ENCODE assay signal across 13 cellular contexts in the genomic region with DNA sequence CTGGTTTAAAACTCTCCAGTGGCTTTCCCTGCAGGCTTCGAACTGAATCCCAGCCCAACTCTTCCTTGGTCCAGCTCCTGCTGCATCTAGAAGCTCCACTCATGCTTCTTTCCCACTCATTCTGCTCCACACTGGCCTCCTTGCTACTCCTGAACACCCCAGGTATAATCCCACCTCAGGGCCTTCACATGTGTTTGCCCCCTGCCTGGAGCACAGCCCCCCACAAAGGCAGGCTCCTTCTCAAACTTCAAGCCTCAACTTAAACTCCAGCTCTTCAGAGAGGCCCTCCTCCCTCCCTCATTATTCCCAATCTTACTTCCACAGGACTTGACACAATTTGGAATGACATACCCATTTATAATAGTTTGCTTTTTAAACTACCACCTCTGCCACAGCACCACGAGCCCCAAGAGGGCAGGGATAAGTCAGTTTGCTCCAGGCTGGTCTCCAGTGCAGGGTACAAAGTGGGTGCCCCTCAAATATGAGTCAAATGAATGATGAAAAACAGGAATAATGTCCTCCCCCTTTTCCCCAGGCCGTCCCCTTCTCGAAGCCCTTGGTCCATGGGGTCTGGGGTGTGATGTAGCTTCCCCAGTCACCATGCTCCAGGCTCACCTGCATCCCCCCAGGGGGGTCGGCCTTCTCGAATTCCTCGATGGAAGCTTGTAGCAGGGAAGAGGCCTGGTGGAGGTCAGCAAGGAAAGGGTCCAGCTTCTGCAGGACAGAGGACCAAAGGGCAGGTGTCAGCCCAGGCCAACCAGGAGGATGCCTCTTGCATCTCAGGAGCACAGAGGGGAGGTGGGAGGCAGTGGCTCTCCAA. TPM values are rescaled to one million over a fixed set of nuclear protein-coding genes. Genes with fewer than 3 reads are reported as not detected.
DNase-seq lines count a peak whose midpoint lies in the region; ATAC-seq and TF ChIP-seq lines count a peak whose summit lies in the region.
"Had no signal": no experiment of that assay in that cellular context is flagged by ENCODE, and none has a peak within 500 bp of the region (broad histone marks: within the 10 kb centered on the region; RNA-seq: fewer than 3 reads in every experiment).

No MANE protein-coding gene starts in this region.

- no peak for TF ChIP-seq POLR2A in esophagus muscularis mucosa (IDR thresholded peaks at IDR 0.05; ENCODE audit: low read depth)

- 77% methylated on average over 7 of the region's 7 CpGs for WGBS in smooth muscle cell (ENCODE audit: low lambda C conversion rate)
- 57% methylated on average over 7 of the region's 7 CpGs for WGBS in esophagus muscularis mucosa

- no peaks in the 10 kb centered on the region for H3K9me3 ChIP-seq in MM.1S (replicated peaks; ENCODE audit: insufficient read depth, low read length)
- H3K9me3 ChIP-seq in smooth muscle cell (replicated peaks; ENCODE audit: low read depth), result no peaks in the 10 kb centered on the region
- no peaks in the 10 kb centered on the region for H3K9me3 ChIP-seq in esophagus muscularis mucosa
- H3K9me3 ChIP-seq: SJCRH30 had no signal

- H2AFZ ChIP-seq in MM.1S (ENCODE audit: low read length), result no peak overlapping the region
- no peak overlapping the region for H2AFZ ChIP-seq in smooth muscle cell (ENCODE audit: low read depth)

- H3K27ac Mint-ChIP-seq in CD14-positive monocyte, result peak overlapping the region in 2 of 7 donors; percentile 24 to 59
- H3K27ac Mint-ChIP-seq in chondrocyte (ENCODE audit: unreplicated experiment), result no peak overlapping the region
- peak overlapping the region; percentile 50 for H3K27ac Mint-ChIP-seq in stimulated activated effector memory CD8-positive, alpha-beta T cell treated with anti-CD3 and anti-CD28 coated beads, Interleukin-12 subunit alpha, Interleukin-12 subunit beta, amount 100 ng/mL, for 72 hours
- H3K27ac Mint-ChIP-seq: activated CD8-positive, alpha-beta memory T cell treated with anti-CD3 and anti-CD28 coated beads, Interleukin-2, amount 10 ng/mL, durations not matched to agents 7 days and 5 days; activated naive CD4-positive, alpha-beta T cell treated with anti-CD3 and anti-CD28 coated beads, Interleukin-2, amount 50 U/mL, for 72 hours; H9; T-helper 1 cell treated with Interleukin-12 subunit alpha and Interleukin-12 subunit beta and Interleukin-4 antibody, amounts not matched to agents 30 μg/mL and 1 μg/mL, for 36 hours had no signal

- H3K36me3 ChIP-seq in MM.1S (replicated peaks; ENCODE audit: insufficient read depth, low read length) (no peaks in the 10 kb centered on the region), smooth muscle cell (ENCODE audit: low read depth) (no peaks in the 10 kb centered on the region), esophagus muscularis mucosa (peaks cover 0 to 56% (median 4%) of the 10 kb centered on the region in 4 donors)
- H3K36me3 ChIP-seq: SJCRH30 had no signal

- H4K20me1 ChIP-seq in MM.1S (ENCODE audit: insufficient read depth, low read length) (no peaks in the 10 kb centered on the region), smooth muscle cell (ENCODE audit: low read depth) (no peaks in the 10 kb centered on the region)

- H3K27ac ChIP-seq in MM.1S (ENCODE audit: low read length) (no peak overlapping the region), smooth muscle cell (ENCODE audit: low read depth) (no peak overlapping the region), esophagus muscularis mucosa (replicated peaks in 1 of 4) (no peak overlapping the region)
- H3K27ac ChIP-seq: SJCRH30 had no signal

- H3K4me3 Mint-ChIP-seq in CD14-positive monocyte (no peak overlapping the region), chondrocyte (ENCODE audit: unreplicated experiment) (no peak overlapping the region)
- no peak overlapping the region for H3K4me3 Mint-ChIP-seq in stimulated activated effector memory CD8-positive, alpha-beta T cell treated with anti-CD3 and anti-CD28 coated beads, Interleukin-12 subunit alpha, Interleukin-12 subunit beta, amount 100 ng/mL, for 72 hours
- H3K4me3 Mint-ChIP-seq: activated CD8-positive, alpha-beta memory T cell treated with anti-CD3 and anti-CD28 coated beads, Interleukin-2, amount 10 ng/mL, durations not matched to agents 7 days and 5 days; T-helper 1 cell treated with Interleukin-12 subunit alpha and Interleukin-12 subunit beta and Interleukin-4 antibody, amounts not matched to agents 30 μg/mL and 1 μg/mL, for 36 hours had no signal

- H3K9ac ChIP-seq in MM.1S (ENCODE audit: low read length) (no peak overlapping the region), smooth muscle cell (ENCODE audit: low read depth) (no peak overlapping the region)

- intact Hi-C loops in CD14-positive monocyte (cut with micrococcal nuclease), result loop anchor here (1.0 to 5.0 kb wide), 6 partner anchors 56 to 661 kb away; a partner anchor contains a TSS
- intact Hi-C loops in esophagus muscularis mucosa (cut with DNase I), result loop anchor here (2.0 to 5.0 kb wide), 2 partner anchors 56 to 658 kb away; a partner anchor contains a TSS

- peaks cover 0 to 7% (median 3%) of the 10 kb centered on the region in 3 donors for H3K27me3 Mint-ChIP-seq in CD14-positive monocyte (ENCODE audit: low read depth in 3 of 3)
- no peaks in the 10 kb centered on the region for H3K27me3 Mint-ChIP-seq in chondrocyte (ENCODE audit: low read depth)

- H3K27me3 ChIP-seq in MM.1S (replicated peaks; ENCODE audit: insufficient read depth, low read length) (no peaks in the 10 kb centered on the region), smooth muscle cell (ENCODE audit: low read depth) (no peaks in the 10 kb centered on the region), esophagus muscularis mucosa (no peaks in the 10 kb centered on the region)
- H3K27me3 ChIP-seq: SJCRH30 had no signal

- no peak overlapping the region for H3K4me3 ChIP-seq in MM.1S (ENCODE audit: low read length)
- H3K4me3 ChIP-seq in smooth muscle cell, result no peak overlapping the region
- no peak overlapping the region for H3K4me3 ChIP-seq in esophagus muscularis mucosa
- H3K4me3 ChIP-seq: SJCRH30 had no signal

- no peak for DNase-seq in CD14-positive monocyte (ENCODE audit: low spot score)
- no peak for DNase-seq in MM.1S
- DNase-seq in chondrocyte (ENCODE audit: low spot score), result peak; percentile 86
- no peak for DNase-seq in stimulated activated effector memory CD8-positive, alpha-beta T cell treated with anti-CD3 and anti-CD28 coated beads, Interleukin-12 subunit alpha, Interleukin-12 subunit beta, amount 100 ng/mL, for 72 hours (ENCODE audit: low spot score in 2 of 2)
- no peak for DNase-seq in smooth muscle cell (lab: John Stamatoyannopoulos, UW; ENCODE audit: unreplicated experiment)
- DNase-seq in esophagus muscularis mucosa (ENCODE audit: extremely low spot score), result no peak
- DNase-seq in NCI-H2081 treated with DMSO at 0.1 percent for 48 hours (lab: John Stamatoyannopoulos, UW), result no peak
- DNase-seq: NCI-H187 treated with DMSO at 0.1 percent for 48 hours had no signal

- H3K9me3 Mint-ChIP-seq in CD14-positive monocyte (peaks cover 0 to 2% (median 0%) of the 10 kb centered on the region in 7 donors), chondrocyte (ENCODE audit: low read depth) (no peaks in the 10 kb centered on the region)
- no peaks in the 10 kb centered on the region for H3K9me3 Mint-ChIP-seq in stimulated activated effector memory CD8-positive, alpha-beta T cell treated with anti-CD3 and anti-CD28 coated beads, Interleukin-12 subunit alpha, Interleukin-12 subunit beta, amount 100 ng/mL, for 72 hours
- H3K9me3 Mint-ChIP-seq: activated naive CD4-positive, alpha-beta T cell treated with anti-CD3 and anti-CD28 coated beads, Interleukin-2, amount 50 U/mL, for 72 hours; H9; T-helper 1 cell treated with Interleukin-12 subunit alpha and Interleukin-12 subunit beta and Interleukin-4 antibody, amounts not matched to agents 30 μg/mL and 1 μg/mL, for 36 hours had no signal

- no peak overlapping the region for H3K4me2 ChIP-seq in MM.1S (ENCODE audit: low read depth, low read length)
- H3K4me2 ChIP-seq in smooth muscle cell, result no peak overlapping the region

- H3K4me1 Mint-ChIP-seq in CD14-positive monocyte, result peaks cover 30% of the 10 kb centered on the region
- H3K4me1 Mint-ChIP-seq in chondrocyte (ENCODE audit: low read depth), result peaks cover 15% of the 10 kb centered on the region
- H3K4me1 Mint-ChIP-seq in stimulated activated effector memory CD8-positive, alpha-beta T cell treated with anti-CD3 and anti-CD28 coated beads, Interleukin-12 subunit alpha, Interleukin-12 subunit beta, amount 100 ng/mL, for 72 hours, result peaks cover 16% of the 10 kb centered on the region

- peaks cover 24% of the 10 kb centered on the region for H3K4me1 ChIP-seq in MM.1S (ENCODE audit: low read length)
- H3K4me1 ChIP-seq in smooth muscle cell (ENCODE audit: low read depth), result peaks cover 2% of the 10 kb centered on the region
- peaks cover 4 to 22% (median 16%) of the 10 kb centered on the region in 4 donors for H3K4me1 ChIP-seq in esophagus muscularis mucosa

- H3F3A ChIP-seq in MM.1S (ENCODE audit: insufficient read depth, low read length), result peaks cover 10% of the 10 kb centered on the region; the same call in 1 of the 2 replicates
- peaks cover 6% of the 10 kb centered on the region for H3F3A ChIP-seq in smooth muscle cell (ENCODE audit: low read depth)

- no peaks in the 10 kb centered on the region for H3K36me3 Mint-ChIP-seq in CD14-positive monocyte
- H3K36me3 Mint-ChIP-seq in chondrocyte (ENCODE audit: low read depth), result no peaks in the 10 kb centered on the region
- no peaks in the 10 kb centered on the region for H3K36me3 Mint-ChIP-seq in stimulated activated effector memory CD8-positive, alpha-beta T cell treated with anti-CD3 and anti-CD28 coated beads, Interleukin-12 subunit alpha, Interleukin-12 subunit beta, amount 100 ng/mL, for 72 hours
- H3K36me3 Mint-ChIP-seq: activated CD8-positive, alpha-beta memory T cell treated with anti-CD3 and anti-CD28 coated beads, Interleukin-2, amount 10 ng/mL, durations not matched to agents 7 days and 5 days; activated naive CD4-positive, alpha-beta T cell treated with anti-CD3 and anti-CD28 coated beads, Interleukin-2, amount 50 U/mL, for 72 hours had no signal

- H3K79me2 ChIP-seq in MM.1S (ENCODE audit: low read length) (no peaks in the 10 kb centered on the region), smooth muscle cell (ENCODE audit: low read depth) (no peaks in the 10 kb centered on the region)

- TF ChIP-seq EP300 in esophagus muscularis mucosa (IDR thresholded peaks at IDR 0.05), result no peak

- peak; percentile 71 for TF ChIP-seq CTCF in CD14-positive monocyte (IDR thresholded peaks at IDR 0.05)
- 0 out of 2 replicates have a peak, but pooled peaks have one; percentile 15 for TF ChIP-seq CTCF in MM.1S (IDR thresholded peaks at IDR 0.05; ENCODE audit: low read length)
- peak; percentile 58 for TF ChIP-seq CTCF in chondrocyte (IDR thresholded peaks at IDR 0.05)
- no peak for TF ChIP-seq CTCF in smooth muscle cell (IDR thresholded peaks at IDR 0.05; ENCODE audit: borderline replicate concordance, insufficient read depth, poor library complexity, severe bottlenecking)
- TF ChIP-seq CTCF in esophagus muscularis mucosa (IDR thresholded peaks at IDR 0.05), result no peak

- no peaks in the 10 kb centered on the region for H3K9me2 ChIP-seq in MM.1S (replicated peaks; ENCODE audit: insufficient read depth, low read length)

- no peak for ATAC-seq in stimulated activated effector memory CD8-positive, alpha-beta T cell treated with anti-CD3 and anti-CD28 coated beads, Interleukin-12 subunit alpha, Interleukin-12 subunit beta, amount 100 ng/mL, for 72 hours

RNA-seq across cellular contexts. Expression of a gene that starts 37.4 kb away (rescaled TPM):
- not detected for polyA plus RNA-seq in CD14-positive monocyte
- 17.6 to 18.8 TPM (median 17.8 TPM) in 3 replicates for total RNA-seq in chondrocyte
- 0.09 TPM in 1 of 2 replicates, not detected in the other for total RNA-seq in smooth muscle cell
- 0.17 TPM in 1 of 2 replicates, not detected in the other for polyA plus RNA-seq in smooth muscle cell
- 10 to 100 TPM in 1 of 4 donors, 1 to 10 TPM in 3; 7.3 to 13.3 (median 8.5) TPM for total RNA-seq in esophagus muscularis mucosa
- total RNA-seq: activated CD8-positive, alpha-beta memory T cell treated with anti-CD3 and anti-CD28 coated beads, Interleukin-2, amount 10 ng/mL, durations not matched to agents 7 days and 5 days; activated naive CD4-positive, alpha-beta T cell treated with anti-CD3 and anti-CD28 coated beads, Interleukin-2, amount 50 U/mL, for 72 hours had no signal

RNA-seq across cellular contexts. Expression of a gene that starts 58.1 kb away (rescaled TPM):
- polyA plus RNA-seq in CD14-positive monocyte (1 to 10 TPM in 1 of 2 donors, under 1 TPM in 1; 0.47 to 1.6 TPM), smooth muscle cell (41.7 and 85.6 TPM in 2 replicates)
- total RNA-seq in chondrocyte (7.1 to 22.3 TPM (median 17.7 TPM) in 3 replicates), smooth muscle cell (53.6 and 72.0 TPM in 2 replicates), esophagus muscularis mucosa (100 to 1,000 TPM; 170 to 385 (median 212) TPM)

Comparison
In these comparisons a context has a peak if more than half of its experiments do, and no peak if none do; other contexts are left out.
1. CTCF ChIP-seq: peak in CD14-positive monocyte (single experiment), MM.1S (single experiment) and chondrocyte (single experiment); none in smooth muscle cell (single experiment) and esophagus muscularis mucosa (0 of 3).